Comparison of ENCODE assay signal across 1 cellular context in genomic region chr4:73729534-73730165, GRCh38.
TF ChIP-seq lines count a peak whose summit lies in the region.

No MANE protein-coding gene starts in this region.

TF ChIP-seq in K562, 482 proteins besides CTCF, POLR2A, EP300 and RAD21 (continued from another document and continues in another):
- no peak for TF ChIP-seq KHSRP (IDR thresholded peaks at IDR 0.05)
- TF ChIP-seq ZC3H4 (CRISPR knock-in tag; IDR thresholded peaks at IDR 0.05; ENCODE audit: borderline replicate concordance) = no peak
- TF ChIP-seq PKNOX1 (IDR thresholded peaks at IDR 0.05) = peak; percentile 32; the same call in 1 of the 2 replicates
- no peak for TF ChIP-seq TAF1 (IDR thresholded peaks at IDR 0.05; ENCODE audit: control insufficient read depth, extremely low read depth, insufficient read depth, low read length, severe bottlenecking)
- TF ChIP-seq ARID3A (IDR thresholded peaks at IDR 0.05; ENCODE audit: borderline replicate concordance, low read depth, low read length) = no peak
- no peak for TF ChIP-seq SMAD3 (CRISPR knock-in tag; conservative IDR thresholded peaks at IDR 0.05)
- TF ChIP-seq CAMTA2 (CRISPR knock-in tag; conservative IDR thresholded peaks at IDR 0.05) = no peak
- TF ChIP-seq SREBF2 (CRISPR knock-in tag; IDR thresholded peaks at IDR 0.05) = no peak
- no peak for TF ChIP-seq U2AF1 (optimal IDR thresholded peaks at IDR 0.05; ENCODE audit: low read depth, low read length)
- TF ChIP-seq CSDE1 (IDR thresholded peaks at IDR 0.05) = no peak
- TF ChIP-seq XRCC5 (IDR thresholded peaks at IDR 0.05; ENCODE audit: low read depth, low read length) = peak; percentile 60; the same call in 1 of the 2 replicates
- no peak for TF ChIP-seq SUPT5H (IDR thresholded peaks at IDR 0.05)
- no peak for TF ChIP-seq CREB3 (tag; conservative IDR thresholded peaks at IDR 0.05; ENCODE audit: low read depth)
- TF ChIP-seq ZNF277 (CRISPR knock-in tag; IDR thresholded peaks at IDR 0.05; ENCODE audit: borderline replicate concordance) = no peak
- TF ChIP-seq RBM39 (optimal IDR thresholded peaks at IDR 0.05; ENCODE audit: low read depth, low read length) = no peak
- no peak for TF ChIP-seq POLR2AphosphoS2 (IDR thresholded peaks at IDR 0.05; ENCODE audit: low read length)
- no peak for TF ChIP-seq NCOR1 (IDR thresholded peaks at IDR 0.05)
- no peak for TF ChIP-seq MAFF (IDR thresholded peaks at IDR 0.05; ENCODE audit: low read length)
- TF ChIP-seq HDGF (IDR thresholded peaks at IDR 0.05) = no peak
- TF ChIP-seq ID3 (CRISPR knock-in tag; IDR thresholded peaks at IDR 0.05) = no peak
- TF ChIP-seq ID3 (tag; IDR thresholded peaks at IDR 0.05) = no peak
- no peak for TF ChIP-seq SNIP1 (IDR thresholded peaks at IDR 0.05; ENCODE audit: low read depth)
- no peak for TF ChIP-seq E2F5 (CRISPR knock-in tag; IDR thresholded peaks at IDR 0.05)
- TF ChIP-seq DIDO1 (tag; IDR thresholded peaks at IDR 0.05; ENCODE audit: low read depth) = no peak
- TF ChIP-seq RBM17 (IDR thresholded peaks at IDR 0.05; ENCODE audit: borderline replicate concordance, low read depth, low read length) = no peak
- no peak for TF ChIP-seq KDM5B (IDR thresholded peaks at IDR 0.05; ENCODE audit: insufficient replicate concordance, low read depth, low read length)
- no peak for TF ChIP-seq ZNF75A (CRISPR knock-in tag; IDR thresholded peaks at IDR 0.05)
- no peak for TF ChIP-seq MAFK (IDR thresholded peaks at IDR 0.05; ENCODE audit: low read length)
- no peak for TF ChIP-seq HNRNPLL (IDR thresholded peaks at IDR 0.05; ENCODE audit: low read depth, low read length, poor library complexity, severe bottlenecking)
- no peak for TF ChIP-seq TFAM (CRISPR knock-in tag; conservative IDR thresholded peaks at IDR 0.05)
- no peak for TF ChIP-seq CEBPB (tag; IDR thresholded peaks at IDR 0.05)
- TF ChIP-seq RBM15 (IDR thresholded peaks at IDR 0.05; ENCODE audit: insufficient read depth, low read length) = no peak
- TF ChIP-seq GTF2B (IDR thresholded peaks at IDR 0.05; ENCODE audit: extremely low read depth, insufficient read length) = no peak
- no peak for TF ChIP-seq NFE2 (IDR thresholded peaks at IDR 0.05; ENCODE audit: low read depth)
- no peak for TF ChIP-seq XRCC3 (IDR thresholded peaks at IDR 0.05)
- TF ChIP-seq ZNF592 (IDR thresholded peaks at IDR 0.05) = peak; percentile 60; the same call in 1 of the 2 replicates
- no peak for TF ChIP-seq E4F1 (CRISPR knock-in tag; IDR thresholded peaks at IDR 0.05; ENCODE audit: borderline replicate concordance)
- TF ChIP-seq KDM1A (IDR thresholded peaks at IDR 0.05) = no peak
- TF ChIP-seq SRSF1 (IDR thresholded peaks at IDR 0.05; ENCODE audit: low read depth, low read length) = no peak
- no peak for TF ChIP-seq ZNF696 (CRISPR knock-in tag; conservative IDR thresholded peaks at IDR 0.05)
- TF ChIP-seq SMARCB1 (IDR thresholded peaks at IDR 0.05; ENCODE audit: insufficient read length, low read depth) = no peak
- TF ChIP-seq NR1H2 (CRISPR knock-in tag; IDR thresholded peaks at IDR 0.05) = no peak
- TF ChIP-seq RNF219 (CRISPR knock-in tag; IDR thresholded peaks at IDR 0.05) = no peak
- no peak for TF ChIP-seq KAT2B (IDR thresholded peaks at IDR 0.05; ENCODE audit: low read depth, low read length)
- no peak for TF ChIP-seq MYBL2 (IDR thresholded peaks at IDR 0.05; ENCODE audit: low read depth)
- TF ChIP-seq MYBL2 (CRISPR knock-in tag; IDR thresholded peaks at IDR 0.05; ENCODE audit: borderline replicate concordance) = no peak
- TF ChIP-seq RHOXF2B (CRISPR knock-in tag; conservative IDR thresholded peaks at IDR 0.05) = no peak
- TF ChIP-seq YBX1 (IDR thresholded peaks at IDR 0.05) = no peak
- no peak for TF ChIP-seq OTX1 (CRISPR knock-in tag; IDR thresholded peaks at IDR 0.05)
- TF ChIP-seq FOXJ3 (CRISPR knock-in tag; IDR thresholded peaks at IDR 0.05) = no peak
- TF ChIP-seq TSC22D4 (tag; IDR thresholded peaks at IDR 0.05) = no peak
- no peak for TF ChIP-seq IRF9 (tag; IDR thresholded peaks at IDR 0.05)
- TF ChIP-seq ZNF347 (CRISPR knock-in tag; IDR thresholded peaks at IDR 0.05; ENCODE audit: low read depth) = no peak
- no peak for TF ChIP-seq PCBP2 (IDR thresholded peaks at IDR 0.05; ENCODE audit: low read depth, low read length, poor library complexity, severe bottlenecking)
- no peak for TF ChIP-seq ZBED1 (IDR thresholded peaks at IDR 0.05)
- no peak for TF ChIP-seq JUND (IDR thresholded peaks at IDR 0.05; ENCODE audit: borderline replicate concordance, low read depth, low read length)
- 0 out of 3 replicates have a peak, but pooled peaks have one; percentile 21 for TF ChIP-seq JUND (tag; IDR thresholded peaks at IDR 0.05; ENCODE audit: borderline replicate concordance, low read depth, low read length)
- TF ChIP-seq RFX7 (CRISPR knock-in tag; IDR thresholded peaks at IDR 0.05) = no peak
- no peak for TF ChIP-seq SMARCA5 (IDR thresholded peaks at IDR 0.05)
